8 cellular contexts compared by ENCODE assay signal in the genomic region with DNA sequence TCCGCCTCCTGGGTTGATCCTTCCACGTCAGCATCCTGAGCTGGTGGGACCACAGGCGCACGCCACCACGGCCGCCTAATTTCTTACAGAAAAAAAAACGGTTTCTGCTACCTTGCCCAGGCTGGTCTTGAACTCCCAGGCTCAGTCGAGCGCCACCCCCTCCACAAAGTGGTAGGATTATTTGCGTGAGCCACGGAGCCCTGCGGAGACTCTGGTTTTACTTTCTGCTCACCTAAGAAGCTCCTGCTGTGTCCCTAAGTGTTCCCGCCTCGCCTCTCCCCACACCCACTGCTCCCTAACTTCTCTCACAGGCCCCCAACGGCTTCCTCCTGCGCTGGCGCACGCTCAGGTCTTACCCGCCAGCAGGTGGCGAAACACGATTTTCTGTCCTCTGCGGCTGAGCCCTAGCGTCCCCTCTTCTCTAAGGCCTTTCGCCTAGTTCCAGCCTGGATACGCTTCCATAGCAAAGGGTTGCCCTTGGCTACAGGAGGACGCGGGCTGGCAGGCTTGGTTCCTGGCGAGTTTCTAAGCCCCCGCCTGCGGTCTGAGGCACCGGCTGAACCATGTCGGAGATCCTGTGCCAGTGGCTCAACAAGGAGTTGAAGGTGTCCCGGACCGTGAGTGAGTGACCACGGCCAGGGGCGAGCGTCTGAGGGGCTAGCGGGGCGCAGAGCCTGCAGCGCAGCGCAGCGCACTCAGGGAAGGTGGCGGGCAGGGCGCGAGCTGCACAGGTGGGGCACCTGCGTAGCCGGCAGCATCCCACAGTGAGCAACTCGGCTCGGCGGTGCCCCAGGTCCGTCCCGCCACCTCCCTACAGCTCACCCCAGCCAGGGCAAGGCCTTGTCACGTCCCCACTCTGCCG. TPM values are rescaled to one million over a fixed set of nuclear protein-coding genes. Genes with fewer than 3 reads are reported as not detected.
A peak's percentile ranks its signal among the peaks of the same experiment; 100 is the strongest.
DNase-seq lines count a peak whose midpoint lies in the region; ATAC-seq and TF ChIP-seq lines count a peak whose summit lies in the region.

A gene with protein sequence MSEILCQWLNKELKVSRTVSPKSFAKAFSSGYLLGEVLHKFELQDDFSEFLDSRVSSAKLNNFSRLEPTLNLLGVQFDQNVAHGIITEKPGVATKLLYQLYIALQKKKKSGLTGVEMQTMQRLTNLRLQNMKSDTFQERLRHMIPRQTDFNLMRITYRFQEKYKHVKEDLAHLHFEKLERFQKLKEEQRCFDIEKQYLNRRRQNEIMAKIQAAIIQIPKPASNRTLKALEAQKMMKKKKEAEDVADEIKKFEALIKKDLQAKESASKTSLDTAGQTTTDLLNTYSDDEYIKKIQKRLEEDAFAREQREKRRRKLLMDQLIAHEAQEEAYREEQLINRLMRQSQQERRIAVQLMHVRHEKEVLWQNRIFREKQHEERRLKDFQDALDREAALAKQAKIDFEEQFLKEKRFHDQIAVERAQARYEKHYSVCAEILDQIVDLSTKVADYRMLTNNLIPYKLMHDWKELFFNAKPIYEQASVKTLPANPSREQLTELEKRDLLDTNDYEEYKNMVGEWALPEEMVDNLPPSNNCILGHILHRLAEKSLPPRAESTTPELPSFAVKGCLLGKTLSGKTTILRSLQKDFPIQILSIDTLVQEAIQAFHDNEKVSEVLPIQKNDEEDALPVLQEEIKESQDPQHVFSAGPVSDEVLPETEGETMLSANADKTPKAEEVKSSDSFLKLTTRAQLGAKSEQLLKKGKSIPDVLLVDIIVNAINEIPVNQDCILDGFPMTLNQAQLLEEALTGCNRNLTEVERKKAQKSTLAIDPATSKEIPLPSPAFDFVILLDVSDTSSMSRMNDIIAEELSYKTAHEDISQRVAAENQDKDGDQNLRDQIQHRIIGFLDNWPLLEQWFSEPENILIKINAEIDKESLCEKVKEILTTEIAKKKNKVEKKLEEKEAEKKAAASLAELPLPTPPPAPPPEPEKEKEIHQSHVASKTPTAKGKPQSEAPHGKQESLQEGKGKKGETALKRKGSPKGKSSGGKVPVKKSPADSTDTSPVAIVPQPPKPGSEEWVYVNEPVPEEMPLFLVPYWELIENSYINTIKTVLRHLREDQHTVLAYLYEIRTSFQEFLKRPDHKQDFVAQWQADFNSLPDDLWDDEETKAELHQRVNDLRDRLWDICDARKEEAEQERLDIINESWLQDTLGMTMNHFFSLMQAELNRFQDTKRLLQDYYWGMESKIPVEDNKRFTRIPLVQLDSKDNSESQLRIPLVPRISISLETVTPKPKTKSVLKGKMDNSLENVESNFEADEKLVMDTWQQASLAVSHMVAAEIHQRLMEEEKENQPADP (N-terminal part only) (plus strand): TSS at position 429 of the 862 bp plus-strand sequence. CDS start 135 bp downstream, at position 564.

- H3K27me3 Mint-ChIP-seq in mesothelial cell of epicardium (ENCODE audit: low read depth) = peaks cover 11% of the 10 kb centered on the region

- TF ChIP-seq CTCF in mesothelial cell of epicardium (IDR thresholded peaks at IDR 0.05; ENCODE audit: unreplicated experiment) = peak; percentile 47

- H3K4me1 Mint-ChIP-seq in mesothelial cell of epicardium = peaks cover 14% of the 10 kb centered on the region

- H3K27ac Mint-ChIP-seq in mesothelial cell of epicardium = peak within 1 kb of the TSS; percentile 65

- ATAC-seq in HG03196 (IDR thresholded peaks at IDR 0.05; ENCODE audit: unreplicated experiment) = peak; percentile 89

- H3K36me3 Mint-ChIP-seq in mesothelial cell of epicardium = no peaks in the 10 kb centered on the region

- H3K4me3 Mint-ChIP-seq in mesothelial cell of epicardium = peak within 1 kb of the TSS; percentile 98

- DNase-seq in NCI-H2081 (lab: John Stamatoyannopoulos, UW) (peak; percentile 76 to 80), NCI-H2081 treated with DMSO at 0.1 percent for 48 hours (lab: John Stamatoyannopoulos, UW) (no peak), NOMO-1 (lab: John Stamatoyannopoulos, UW; ENCODE audit: unreplicated experiment in 2 of 2) (peak; percentile 100), epidermal melanocyte (ENCODE audit: insufficient read length, low spot score) (peak; percentile 73), mesothelial cell of epicardium (ENCODE audit: low spot score in 2 of 2, unreplicated experiment in 2 of 2) (peak; percentile 61 to 84)
- peak; percentile 78 for DNase-seq in activated CD8-positive, alpha-beta memory T cell treated with anti-CD3 and anti-CD28 coated beads, Interleukin-2, amount 50 U/mL, for 4 hours
- DNase-seq in stimulated activated CD8-positive, alpha-beta memory T cell treated with anti-CD3 and anti-CD28 coated beads, Interleukin-15, amount 100 ng/mL, for 24 hours (ENCODE audit: low read depth) = peak; percentile 47

- H3K9me3 Mint-ChIP-seq in mesothelial cell of epicardium = peaks cover 23% of the 10 kb centered on the region

RNA-seq across cellular contexts. Expression of the gene that starts here (rescaled TPM):
- total RNA-seq in mesothelial cell of epicardium = 10.7 to 12.1 TPM (median 11.6 TPM) in 3 replicates
